Comparison of ENCODE assay signal across 9 cellular contexts in genomic region chr10:22228943-22229755, GRCh38. TPM values are rescaled to one million over a fixed set of nuclear protein-coding genes. Genes with fewer than 3 reads are reported as not detected.
DNase-seq lines count a peak whose midpoint lies in the region; ATAC-seq and FAIRE-seq lines count a peak whose summit lies in the region.
"Had no signal": no experiment of that assay in that cellular context is flagged by ENCODE, and none has a peak within 500 bp of the region (broad histone marks: within the 10 kb centered on the region; RNA-seq: fewer than 3 reads in every experiment).

No MANE protein-coding gene starts in this region.

- no peaks in the 10 kb centered on the region for H3K36me3 ChIP-seq in CD4-positive, alpha-beta memory T cell (ENCODE audit: insufficient read depth, low read length)
- no peaks in the 10 kb centered on the region for H3K36me3 ChIP-seq in mesodermal cell (ENCODE audit: control insufficient read depth, insufficient read depth, low read length)

- POLR2A ChIA-PET in CD4-positive, alpha-beta memory T cell (lab: Charles Lee; ENCODE audit: partially characterized antibody): interaction anchor here (0.6 to 5.9 kb wide), 31 partner anchors 11 to 759 kb away, joined by 3 to 68 read pairs (median 4); partner anchors contain the start of genes COMMD3, DNAJC1, MLLT10 and SKIDA1

- FAIRE-seq in endometrium (lab: Jason Lieb, UNC): peak; percentile 39

- CTCF ChIA-PET in CD4-positive, alpha-beta memory T cell (lab: Charles Lee; ENCODE audit: partially characterized antibody): interaction anchor here (0.7 to 3.0 kb wide), 11 partner anchors 14 to 733 kb away, joined by 3 to 15 read pairs (median 4); partner anchors contain the start of genes COMMD3 and DNAJC1

- H3K4me3 Mint-ChIP-seq in CD4-positive, alpha-beta memory T cell: peak overlapping the region; percentile 87 to 98 (median 95)

- H3K36me3 Mint-ChIP-seq in CD4-positive, alpha-beta memory T cell: peaks cover 0 to 11% of the 10 kb centered on the region in 2 donors

- intact Hi-C loops in CD4-positive, alpha-beta memory T cell (cut with micrococcal nuclease): loop anchor here (1.0 to 5.0 kb wide), 10 partner anchors 18 to 1210 kb away; partner anchors contain the start of genes COMMD3, DNAJC1, MLLT10 and OTUD1

- DNase-seq in CD4-positive, alpha-beta memory T cell: peak; percentile 90 to 92 (median 92)
- peak; percentile 41 for DNase-seq in HPDE6-E6E7 (ENCODE audit: extremely low spot score)
- DNase-seq in NK-92 treated with Interleukin-12 subunit alpha and Interleukin-12 subunit beta, amount 100 ng/mL, for 24 hours (lab: John Stamatoyannopoulos, UW): peak; percentile 67
- peak; percentile 57 for DNase-seq in activated CD8-positive, alpha-beta memory T cell treated with anti-CD3 and anti-CD28 coated beads, Interleukin-2, amount 50 U/mL, for 1 hour (ENCODE audit: extremely low read depth)
- peak; percentile 63 for DNase-seq in stimulated activated CD8-positive, alpha-beta memory T cell treated with anti-CD3 and anti-CD28 coated beads, Interleukin-15, amount 100 ng/mL, for 1 hour (ENCODE audit: low read depth)

- peak overlapping the region; percentile 86 to 100 (median 99) for H3K27ac Mint-ChIP-seq in CD4-positive, alpha-beta memory T cell

- peak overlapping the region; percentile 61 for H3K27ac ChIP-seq in CD4-positive, alpha-beta memory T cell (ENCODE audit: low read depth, low read length)
- peak overlapping the region; percentile 89 for H3K27ac ChIP-seq in mesodermal cell (ENCODE audit: low read depth, low read length, severe bottlenecking)

- peak; percentile 71 for ATAC-seq in GM19467 (IDR thresholded peaks at IDR 0.05; ENCODE audit: unreplicated experiment)

- peak overlapping the region; percentile 61 for H3K4me3 ChIP-seq in CD4-positive, alpha-beta memory T cell (ENCODE audit: low read length in 2 of 2)
- peak overlapping the region; percentile 75 for H3K4me3 ChIP-seq in mesodermal cell (ENCODE audit: extremely low read depth, insufficient read depth, low read length, poor library complexity, severe bottlenecking)

- H3K27me3 Mint-ChIP-seq in CD4-positive, alpha-beta memory T cell: peaks cover 5 to 7% of the 10 kb centered on the region in 2 donors

- peaks cover 15% of the 10 kb centered on the region for H3K4me1 ChIP-seq in CD4-positive, alpha-beta memory T cell (ENCODE audit: insufficient read depth, low read length)
- H3K4me1 ChIP-seq in mesodermal cell (ENCODE audit: control insufficient read depth, insufficient read depth, low read length, poor library complexity, severe bottlenecking): no peaks in the 10 kb centered on the region

- WGBS in mesodermal cell (ENCODE audit: insufficient coverage in 2 of 2), 2 experiments: 1% methylated on average over 18 to 35 of the region's 65 CpGs

- H3K9me3 ChIP-seq in CD4-positive, alpha-beta memory T cell (ENCODE audit: control insufficient read depth in 1 of 2, low read length in 2 of 2): no peaks in the 10 kb centered on the region
- H3K9me3 ChIP-seq in mesodermal cell (ENCODE audit: control insufficient read depth, low read length): no peaks in the 10 kb centered on the region

- peaks cover 15 to 35% (median 16%) of the 10 kb centered on the region in 4 donors for H3K4me1 Mint-ChIP-seq in CD4-positive, alpha-beta memory T cell

- peaks cover 0 to 12% (median under 1%) of the 10 kb centered on the region in 8 donors for H3K9me3 Mint-ChIP-seq in CD4-positive, alpha-beta memory T cell

- H3K27me3 ChIP-seq in CD4-positive, alpha-beta memory T cell (ENCODE audit: insufficient read depth, low read length): no peaks in the 10 kb centered on the region

RNA-seq across cellular contexts. Expression of gene EBLN1, which starts 11.3 kb away (rescaled TPM):
- total RNA-seq in CD4-positive, alpha-beta memory T cell: not detected
- not detected for polyA plus RNA-seq in CD4-positive, alpha-beta memory T cell
- not detected for polyA plus RNA-seq in mesodermal cell (2013, experiment 1 of 2)
- polyA plus RNA-seq in mesodermal cell (2013, experiment 2 of 2): not detected
- total RNA-seq: glomerular endothelial cell had no signal

Comparison
In these comparisons a context has a peak if more than half of its experiments do, and no peak if none do; other contexts are left out.
1. Peak in every context shown above with its lines: DNase-seq, ATAC-seq, H3K4me3 ChIP-seq and H3K27ac ChIP-seq.
2. DNase-seq: peak in every context shown above with its lines; median percentile 92 in CD4-positive, alpha-beta memory T cell; 67 in NK-92 treated with Interleukin-12 subunit alpha and Interleukin-12 subunit beta, amount 100 ng/mL, for 24 hours; 63 in stimulated activated CD8-positive, alpha-beta memory T cell treated with anti-CD3 and anti-CD28 coated beads, Interleukin-15, amount 100 ng/mL, for 1 hour; 57 in activated CD8-positive, alpha-beta memory T cell treated with anti-CD3 and anti-CD28 coated beads, Interleukin-2, amount 50 U/mL, for 1 hour; 41 in HPDE6-E6E7.